ENCODE assay signal across 11 cellular contexts in genomic region chr12:3216726-3217682, GRCh38.
DNase-seq lines count a peak whose midpoint lies in the region; ATAC-seq and TF ChIP-seq lines count a peak whose summit lies in the region.
"Had no signal": no experiment of that assay in that cellular context is flagged by ENCODE, and none has a peak within 500 bp of the region (broad histone marks: within the 10 kb centered on the region; RNA-seq: fewer than 3 reads in every experiment).

No MANE protein-coding gene starts in this region.

- TF ChIP-seq CTCF in brain (conservative IDR thresholded peaks at IDR 0.05) (no peak), left ventricle myocardium inferior (IDR thresholded peaks at IDR 0.05; ENCODE audit: borderline replicate concordance) (no peak), upper lobe of left lung (IDR thresholded peaks at IDR 0.05) (no peak), Peyer's patch (IDR thresholded peaks at IDR 0.05) (no peak)

- TF ChIP-seq EP300 in upper lobe of left lung (IDR thresholded peaks at IDR 0.05) = peak in 2 of 4 donors; percentile 7 to 48

- H3K4me3 ChIP-seq in left ventricle myocardium inferior (no peak overlapping the region), upper lobe of left lung (no peak overlapping the region), Peyer's patch (no peak overlapping the region)

- H3K36me3 ChIP-seq in left ventricle myocardium inferior (peaks cover 9% of the 10 kb centered on the region), upper lobe of left lung (peaks cover 0 to 10% (median 2%) of the 10 kb centered on the region in 4 donors), Peyer's patch (no peaks in the 10 kb centered on the region)
- H3K36me3 ChIP-seq: neutrophil had no signal

- TF ChIP-seq POLR2A in upper lobe of left lung (IDR thresholded peaks at IDR 0.05) = no peak
- TF ChIP-seq POLR2A in Peyer's patch (IDR thresholded peaks at IDR 0.05) = no peak

- H3K9me3 ChIP-seq in left ventricle myocardium inferior (replicated peaks) = no peaks in the 10 kb centered on the region
- no peaks in the 10 kb centered on the region for H3K9me3 ChIP-seq in upper lobe of left lung
- H3K9me3 ChIP-seq in Peyer's patch = no peaks in the 10 kb centered on the region
- H3K9me3 ChIP-seq: neutrophil had no signal

- ATAC-seq in upper lobe of left lung (ENCODE audit: low FRiP score in 2 of 2) (no peak), GM18870 (IDR thresholded peaks at IDR 0.05; ENCODE audit: unreplicated experiment) (no peak), HG03045 (IDR thresholded peaks at IDR 0.05; ENCODE audit: unreplicated experiment) (no peak)
- ATAC-seq: activated T-cell treated with anti-CD3 and anti-CD28 coated beads, Interleukin-2, amount 50 U/mL, for 4 hours; T-helper 17 cell had no signal

- H3K27me3 ChIP-seq in left ventricle myocardium inferior (ENCODE audit: low read depth) (no peaks in the 10 kb centered on the region), upper lobe of left lung (no peaks in the 10 kb centered on the region), Peyer's patch (no peaks in the 10 kb centered on the region)

- intact Hi-C loops in left ventricle myocardium inferior (cut with micrococcal nuclease) = no loop called here

- H3K4me1 ChIP-seq in left ventricle myocardium inferior (peaks cover 97% of the 10 kb centered on the region), upper lobe of left lung (peaks cover 32 to 52% (median 39%) of the 10 kb centered on the region in 4 donors), Peyer's patch (peaks cover 0 to 7% (median 0%) of the 10 kb centered on the region in 4 donors)

- 78 to 79% methylated on average over 11 of the region's 12 CpGs for WGBS in upper lobe of left lung, 2 donors

- H3K9me3 Mint-ChIP-seq in brain = peaks cover 0 to 7% (median 0%) of the 10 kb centered on the region in 5 experiments
- H3K9me3 Mint-ChIP-seq: activated T-cell treated with anti-CD3 and anti-CD28 coated beads, Interleukin-2, amount 50 U/mL, for 4 hours had no signal

- DNase-seq in HPDE6-E6E7 (ENCODE audit: extremely low spot score) (peak; percentile 99), left ventricle myocardium inferior (no peak), upper lobe of left lung (no peak), Peyer's patch (no peak), islet precursor cell (no peak)
- DNase-seq: activated T-cell treated with anti-CD3 and anti-CD28 coated beads, Interleukin-2, amount 50 U/mL, for 4 hours; T-helper 17 cell had no signal

- no peak overlapping the region for H3K4me3 Mint-ChIP-seq in brain
- H3K4me3 Mint-ChIP-seq: activated T-cell treated with anti-CD3 and anti-CD28 coated beads, Interleukin-2, amount 50 U/mL, for 4 hours; T-helper 17 cell had no signal

- peak overlapping the region in 4 of 5 experiments; percentile 52 to 95 (median 80) for H3K27ac Mint-ChIP-seq in brain
- H3K27ac Mint-ChIP-seq: T-helper 17 cell had no signal

- H3K36me3 Mint-ChIP-seq in brain = peaks cover 12% of the 10 kb centered on the region

- H3K27me3 Mint-ChIP-seq in brain = no peaks in the 10 kb centered on the region

- peak overlapping the region; percentile 88 for H3K27ac ChIP-seq in left ventricle myocardium inferior (replicated peaks)
- peak overlapping the region; percentile 67 to 89 (median 78) for H3K27ac ChIP-seq in upper lobe of left lung
- peak overlapping the region in 1 of 4 donors; percentile 26 for H3K27ac ChIP-seq in Peyer's patch
- H3K27ac ChIP-seq: neutrophil had no signal

- H3K4me1 Mint-ChIP-seq in brain = peaks cover 91% of the 10 kb centered on the region
